Comparison of ENCODE assay signal across 2 cellular contexts in genomic region chr15:38453971-38454686, GRCh38.
TF ChIP-seq lines count a peak whose summit lies in the region.

FAM98B (plus strand) TSS chr15:38454127; CDS start chr15:38454162, 35 bp downstream.

TF ChIP-seq in HCT116, 20 proteins besides CTCF, POLR2A, EP300 and RAD21 (continued from another document):
- TF ChIP-seq ZBTB33 (IDR thresholded peaks at IDR 0.05; ENCODE audit: extremely low read depth, insufficient replicate concordance, low read length) (no peak), MAX (IDR thresholded peaks at IDR 0.05) (peak; percentile 71)

TF ChIP-seq in SK-N-SH, 30 proteins besides CTCF, POLR2A, EP300 and RAD21 (continued from another document):
- peak; percentile 72; the same call in 1 of the 2 replicates for TF ChIP-seq SIN3A (IDR thresholded peaks at IDR 0.05; ENCODE audit: borderline replicate concordance, low read depth, low read length)
- TF ChIP-seq RCOR1 (IDR thresholded peaks at IDR 0.05; ENCODE audit: low read length) = peak; percentile 65; the same call in 1 of the 2 replicates
- TF ChIP-seq EZH2phosphoT487 (IDR thresholded peaks at IDR 0.05; ENCODE audit: borderline replicate concordance, low read depth) = no peak
- TF ChIP-seq POLR2AphosphoS5 (IDR thresholded peaks at IDR 0.05; ENCODE audit: low read depth, low read length) = peak; percentile 88
- peak; percentile 82 for TF ChIP-seq GABPA (IDR thresholded peaks at IDR 0.05; ENCODE audit: low read depth)
- TF ChIP-seq ZBTB33 (IDR thresholded peaks at IDR 0.05; ENCODE audit: borderline replicate concordance, low read depth) = no peak
- peak; percentile 80 for TF ChIP-seq MAX (IDR thresholded peaks at IDR 0.05; ENCODE audit: low read depth)
- TF ChIP-seq NRF1 (IDR thresholded peaks at IDR 0.05; ENCODE audit: low read depth, low read length) = no peak
- no peak for TF ChIP-seq FOXM1 (IDR thresholded peaks at IDR 0.05; ENCODE audit: low read depth)
- TF ChIP-seq CHD2 (IDR thresholded peaks at IDR 0.05; ENCODE audit: low read length, partially characterized antibody) = peak; percentile 87
- peak; percentile 70; the same call in 1 of the 2 replicates for TF ChIP-seq REST (IDR thresholded peaks at IDR 0.05; ENCODE audit: low read depth, low read length)
- 0 out of 2 replicates have a peak, but pooled peaks have one; percentile 55 for TF ChIP-seq RFX5 (IDR thresholded peaks at IDR 0.05; ENCODE audit: low read length)
- no peak for TF ChIP-seq SMC3 (IDR thresholded peaks at IDR 0.05; ENCODE audit: low read depth, low read length)
- peak; percentile 44; the same call in 1 of the 2 replicates for TF ChIP-seq MEF2A (IDR thresholded peaks at IDR 0.05; ENCODE audit: borderline replicate concordance, low read depth)
- TF ChIP-seq, protein P1, sequence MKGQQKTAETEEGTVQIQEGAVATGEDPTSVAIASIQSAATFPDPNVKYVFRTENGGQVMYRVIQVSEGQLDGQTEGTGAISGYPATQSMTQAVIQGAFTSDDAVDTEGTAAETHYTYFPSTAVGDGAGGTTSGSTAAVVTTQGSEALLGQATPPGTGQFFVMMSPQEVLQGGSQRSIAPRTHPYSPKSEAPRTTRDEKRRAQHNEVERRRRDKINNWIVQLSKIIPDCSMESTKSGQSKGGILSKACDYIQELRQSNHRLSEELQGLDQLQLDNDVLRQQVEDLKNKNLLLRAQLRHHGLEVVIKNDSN (IDR thresholded peaks at IDR 0.05; ENCODE audit: borderline replicate concordance, low read depth) = 0 out of 2 replicates have a peak, but pooled peaks have one; percentile 30
- TF ChIP-seq USF2 (IDR thresholded peaks at IDR 0.05; ENCODE audit: borderline replicate concordance, low read depth, low read length) = no peak
- TF ChIP-seq PBX3 (IDR thresholded peaks at IDR 0.05) = no peak
- peak; percentile 52 for TF ChIP-seq ELF1 (IDR thresholded peaks at IDR 0.05)
